8 cellular contexts compared by ENCODE assay signal in genomic region chr5:94524841-94525697, GRCh38.
DNase-seq lines count a peak whose midpoint lies in the region; ATAC-seq, FAIRE-seq and TF ChIP-seq lines count a peak whose summit lies in the region.

No MANE protein-coding gene starts in this region.

- ATAC-seq in activated CD4-positive, CD25-positive, alpha-beta regulatory T cell treated with anti-CD3 and anti-CD28 coated beads, Interleukin-2, amount 50 U/mL, for 24 hours, result peak; percentile 59 to 67
- peak; percentile 85 for ATAC-seq in GM19467 (IDR thresholded peaks at IDR 0.05; ENCODE audit: unreplicated experiment)
- ATAC-seq in HG03520 (IDR thresholded peaks at IDR 0.05; ENCODE audit: unreplicated experiment), result peak; percentile 90
- ATAC-seq in Panc1, result peak; percentile 87

- no peaks in the 10 kb centered on the region for H3K9me3 ChIP-seq in Panc1 (ENCODE audit: control insufficient read depth, insufficient read depth, low read depth, low read length)

- no TSS peak for BruUV-seq in Panc1 (replicated peaks; lab: Mats Ljungman, UMichigan)

- in situ Hi-C loops in Panc1 (cut with HindIII; ENCODE audit: low pct_unique_long_range_greater_than_20kb, low sequenced_read_pairs), result no loop called here

- FAIRE-seq in colon (lab: Jason Lieb, UNC), result peak; percentile 57

- H3K4me1 ChIP-seq in Panc1 (ENCODE audit: control insufficient read depth, insufficient read depth, low read length), result no peaks in the 10 kb centered on the region

- no peak overlapping the region for H3K27ac ChIP-seq in Panc1 (ENCODE audit: low read length)

- no peak overlapping the region for H3K4me3 ChIP-seq in Panc1 (ENCODE audit: low read depth in 2 of 2, low read length in 2 of 2)

- H3K36me3 ChIP-seq in Panc1 (ENCODE audit: control insufficient read depth, insufficient read depth, low read length), result no peaks in the 10 kb centered on the region

- no peak for DNase-seq in activated CD4-positive, CD25-positive, alpha-beta regulatory T cell (lab: John Stamatoyannopoulos, UW)
- peak; percentile 25 for DNase-seq in Panc1 (ENCODE audit: low read depth, low spot score)
- DNase-seq in medulla oblongata (ENCODE audit: extremely low spot score), result peak; percentile 55
- no peak for DNase-seq in stimulated activated CD4-positive, alpha-beta T cell treated with anti-CD3 and anti-CD28 coated beads, Interleukin-1b, Interleukin-23, amount 100 ng/mL, for 48 hours

- CTCF ChIA-PET in Panc1 (lab: Charles Lee), result interaction anchor here (0.6 to 1.0 kb wide), 5 partner anchors 67 to 604 kb away, joined by 3 to 6 read pairs (median 3); no protein-coding TSS in a partner anchor

- no peaks in the 10 kb centered on the region for H3K27me3 ChIP-seq in Panc1 (ENCODE audit: control insufficient read depth, insufficient read depth, low read length)

- intact Hi-C loops in Panc1 (cut with micrococcal nuclease; ENCODE audit: unreplicated experiment), result loop anchor here (2.0 to 10.0 kb wide), 3 partner anchors 168 to 330 kb away; no protein-coding TSS in a partner anchor

- peak; percentile 75; the same call in 1 of the 2 replicates for TF ChIP-seq CTCF in Panc1 (IDR thresholded peaks at IDR 0.05)

- POLR2A ChIA-PET in Panc1 (lab: Charles Lee), result no interaction called here

Comparison
In these comparisons a context has a peak if more than half of its experiments do, and no peak if none do; other contexts are left out.
1. DNase-seq: peak in Panc1 (single experiment) and medulla oblongata (single experiment); none in activated CD4-positive, CD25-positive, alpha-beta regulatory T cell (0 of 4) and stimulated activated CD4-positive, alpha-beta T cell treated with anti-CD3 and anti-CD28 coated beads, Interleukin-1b, Interleukin-23, amount 100 ng/mL, for 48 hours (single experiment).
2. Peak in every context shown above with its lines, with median percentiles within 50 percentile points of each other: ATAC-seq.